In genomic region chr17:34370376-34370996, GRCh38 we compare ENCODE assay signal across 19 cellular contexts. TPM values are rescaled to one million over a fixed set of nuclear protein-coding genes. Genes with fewer than 3 reads are reported as not detected.
"Had no signal": no experiment of that assay in that cellular context is flagged by ENCODE, and none has a peak within 500 bp of the region (broad histone marks: within the 10 kb centered on the region; RNA-seq: fewer than 3 reads in every experiment).

No MANE protein-coding gene starts in this region.

- ATAC-seq: heart left ventricle had no signal

- FAIRE-seq: frontal cortex, islet of Langerhans had no signal

- H3K4me1 ChIP-seq: breast epithelium had no signal

- H3K4me1 Mint-ChIP-seq: nephron had no signal

- H3K36me3 ChIP-seq: breast epithelium, heart left ventricle, sigmoid colon, suprapubic skin had no signal

- DNase-seq: activated gamma-delta T cell; aorta; heart left ventricle; sigmoid colon; stimulated activated CD4-positive, alpha-beta T cell treated with anti-CD3 and anti-CD28 coated beads, Interleukin-2, amount 100 ng/mL, for 24 hours; stimulated activated naive CD4-positive, alpha-beta T cell had no signal

- H3K27me3 Mint-ChIP-seq: activated naive CD8-positive, alpha-beta T cell had no signal

- H3K9me3 ChIP-seq: breast epithelium, heart left ventricle, sigmoid colon, suprapubic skin had no signal

- H3K4me3 Mint-ChIP-seq: activated naive CD8-positive, alpha-beta T cell; nephron; WTC11 had no signal

- H3K9me3 Mint-ChIP-seq: nephron, WTC11 had no signal

- H3K27ac Mint-ChIP-seq: activated naive CD8-positive, alpha-beta T cell; nephron; WTC11 had no signal

- H3K4me3 ChIP-seq: breast epithelium, heart left ventricle, sigmoid colon, suprapubic skin had no signal

- H3K36me3 Mint-ChIP-seq: activated naive CD8-positive, alpha-beta T cell; WTC11 had no signal

- H3K27ac ChIP-seq: breast epithelium, heart left ventricle, sigmoid colon, suprapubic skin had no signal

RNA-seq across cellular contexts. Expression of gene CCL1, which starts 7.5 kb away (rescaled TPM):
- total RNA-seq: aorta, breast epithelium, cerebellum, frontal cortex, heart left ventricle, mammary epithelial cell, mucosa of gallbladder, omental fat pad, pulmonary artery endothelial cell, sigmoid colon, suprapubic skin, ureter, WTC11 had no signal
- polyA plus RNA-seq: aorta, heart left ventricle, mammary epithelial cell, sigmoid colon had no signal

RNA-seq across cellular contexts. Expression of gene CCL13, which starts 14.2 kb away (rescaled TPM):
- total RNA-seq: mammary epithelial cell, pulmonary artery endothelial cell, WTC11 had no signal
- polyA plus RNA-seq: mammary epithelial cell had no signal

RNA-seq across cellular contexts. Expression of gene CCL8, which starts 51.3 kb away (rescaled TPM):
- total RNA-seq: frontal cortex, mammary epithelial cell, pulmonary artery endothelial cell, ureter, WTC11 had no signal
- polyA plus RNA-seq: mammary epithelial cell had no signal
